In the genomic region with DNA sequence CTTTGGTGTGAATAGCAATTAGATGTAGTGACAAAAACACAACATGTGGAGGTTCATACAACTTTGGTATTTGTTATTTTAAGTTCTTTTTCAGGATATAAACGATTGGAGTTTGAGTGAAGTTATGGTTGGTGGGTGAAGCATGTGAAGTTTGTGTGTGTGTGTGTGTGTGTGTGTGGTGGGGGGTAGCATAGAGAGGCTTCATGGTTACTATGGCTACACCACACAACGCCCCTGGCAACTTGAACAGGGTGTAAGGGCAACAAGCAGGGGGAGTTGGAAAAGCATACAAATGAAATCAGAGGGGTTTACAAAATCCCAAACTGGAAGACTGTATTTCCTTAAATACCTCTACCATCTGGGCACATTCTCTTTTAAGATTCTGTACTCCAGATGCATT, we compare ENCODE assay signal across 19 cellular contexts.
A peak's percentile ranks its signal among the peaks of the same experiment; 100 is the strongest.
DNase-seq lines count a peak whose midpoint lies in the region; ATAC-seq and TF ChIP-seq lines count a peak whose summit lies in the region.
"Had no signal": no experiment of that assay in that cellular context is flagged by ENCODE, and none has a peak within 500 bp of the region (broad histone marks: within the 10 kb centered on the region; RNA-seq: fewer than 3 reads in every experiment).

No MANE protein-coding gene starts in this region.

- ATAC-seq in activated naive CD4-positive, alpha-beta T cell treated with anti-CD3 and anti-CD28 coated beads, Interleukin-2, amount 50 U/mL, for 72 hours: no peak

- 66 to 81% (median 76%) methylated on average over 2 of the region's 2 CpGs for WGBS in spleen, 5 donors

- H3K4me1 Mint-ChIP-seq in activated naive CD4-positive, alpha-beta T cell treated with anti-CD3 and anti-CD28 coated beads, Interleukin-2, amount 10 ng/mL, durations not matched to agents 7 days and 5 days: peaks cover 96% of the 10 kb centered on the region

- peak overlapping the region; percentile 92 for H3K27ac Mint-ChIP-seq in activated naive CD4-positive, alpha-beta T cell treated with anti-CD3 and anti-CD28 coated beads, Interleukin-2, amount 10 ng/mL, durations not matched to agents 7 days and 5 days
- H3K27ac Mint-ChIP-seq in activated naive CD4-positive, alpha-beta T cell treated with anti-CD3 and anti-CD28 coated beads, Interleukin-2, amount 50 U/mL, for 72 hours: no peak overlapping the region
- H3K27ac Mint-ChIP-seq: IgD-negative memory B cell had no signal

- peaks cover 4% of the 10 kb centered on the region for H3K27me3 ChIP-seq in HL-60 (ENCODE audit: insufficient read depth, poor library complexity, severe bottlenecking)
- peaks cover 27% of the 10 kb centered on the region for H3K27me3 ChIP-seq in neutrophil
- H3K27me3 ChIP-seq in spleen (replicated peaks in 1 of 7): peaks cover 0 to 77% (median 10%) of the 10 kb centered on the region in 7 donors
- H3K27me3 ChIP-seq: Peyer's patch had no signal

- H3K36me3 ChIP-seq in neutrophil (no peaks in the 10 kb centered on the region), spleen (no peaks in the 10 kb centered on the region)
- H3K36me3 ChIP-seq: Peyer's patch had no signal

- peaks cover 28% of the 10 kb centered on the region for H3K27me3 Mint-ChIP-seq in activated naive CD4-positive, alpha-beta T cell treated with anti-CD3 and anti-CD28 coated beads, Interleukin-2, amount 10 ng/mL, durations not matched to agents 7 days and 5 days

- peaks cover 36% of the 10 kb centered on the region for H3K36me3 Mint-ChIP-seq in activated naive CD4-positive, alpha-beta T cell treated with anti-CD3 and anti-CD28 coated beads, Interleukin-2, amount 10 ng/mL, durations not matched to agents 7 days and 5 days
- no peaks in the 10 kb centered on the region for H3K36me3 Mint-ChIP-seq in activated naive CD4-positive, alpha-beta T cell treated with anti-CD3 and anti-CD28 coated beads, Interleukin-2, amount 50 U/mL, for 72 hours
- H3K36me3 Mint-ChIP-seq: IgD-negative memory B cell had no signal

- intact Hi-C loops in spleen (cut with DNase I; ENCODE audit: low total_unique reads): loop anchor here (10.0 kb wide), 1 partner anchor 397 kb away; no protein-coding TSS in a partner anchor

- peak overlapping the region; percentile 14 for H3K4me3 Mint-ChIP-seq in activated naive CD4-positive, alpha-beta T cell treated with anti-CD3 and anti-CD28 coated beads, Interleukin-2, amount 10 ng/mL, durations not matched to agents 7 days and 5 days

- CTCF ChIA-PET in activated naive CD4-positive, alpha-beta T cell treated with anti-CD3 and anti-CD28 coated beads, Interleukin-2, amount 10 ng/mL, durations not matched to agents 7 days and 5 days (lab: Charles Lee): no interaction called here

- H3K27ac ChIP-seq in HL-60 (replicated peaks): 0 out of 2 replicates have a peak overlapping the region, but pooled peaks have one; percentile 20
- peak overlapping the region; percentile 82 for H3K27ac ChIP-seq in neutrophil
- peak overlapping the region in 2 of 8 donors; percentile 54 to 56 for H3K27ac ChIP-seq in spleen
- H3K27ac ChIP-seq: C4-2B, KMS-11, Peyer's patch had no signal

- H3K4me1 ChIP-seq in neutrophil (ENCODE audit: control insufficient read depth in 1 of 2, insufficient read depth in 1 of 2, low read depth in 1 of 2, low read length in 1 of 2) (peaks cover 74 to 83% of the 10 kb centered on the region in 2 experiments), spleen (peaks cover 0 to 57% (median 20%) of the 10 kb centered on the region in 6 donors)
- H3K4me1 ChIP-seq: Peyer's patch had no signal

- H3K4me3 ChIP-seq in HL-60 (replicated peaks; ENCODE audit: insufficient read depth, low read length): no peak overlapping the region
- no peak overlapping the region for H3K4me3 ChIP-seq in neutrophil (ENCODE audit: low read depth in 1 of 2, low read length in 1 of 2)
- H3K4me3 ChIP-seq in spleen: no peak overlapping the region
- H3K4me3 ChIP-seq: Peyer's patch had no signal

- H3K9me3 Mint-ChIP-seq in activated naive CD4-positive, alpha-beta T cell treated with anti-CD3 and anti-CD28 coated beads, Interleukin-2, amount 10 ng/mL, durations not matched to agents 7 days and 5 days: peaks cover 2% of the 10 kb centered on the region
- H3K9me3 Mint-ChIP-seq in activated naive CD4-positive, alpha-beta T cell treated with anti-CD3 and anti-CD28 coated beads, Interleukin-2, amount 50 U/mL, for 72 hours: no peaks in the 10 kb centered on the region

- TF ChIP-seq POLR2A in spleen (IDR thresholded peaks at IDR 0.05): no peak

- H3K9me3 ChIP-seq in neutrophil (no peaks in the 10 kb centered on the region), spleen (no peaks in the 10 kb centered on the region)
- H3K9me3 ChIP-seq: Peyer's patch had no signal

- TF ChIP-seq CTCF in HL-60 (IDR thresholded peaks at IDR 0.05; ENCODE audit: insufficient read depth, low read length): no peak
- TF ChIP-seq CTCF in neutrophil (IDR thresholded peaks at IDR 0.05): no peak
- TF ChIP-seq CTCF in spleen (IDR thresholded peaks at IDR 0.05 in 8 of 11, conservative IDR thresholded peaks at IDR 0.05 in 3 of 11): no peak

- no peak for DNase-seq in activated naive CD4-positive, alpha-beta T cell treated with anti-CD3 and anti-CD28 coated beads, Interleukin-2, amount 10 ng/mL, durations not matched to agents 7 days and 5 days
- no peak for DNase-seq in activated naive CD4-positive, alpha-beta T cell treated with anti-CD3 and anti-CD28 coated beads, Interleukin-2, amount 50 U/mL, for 72 hours (ENCODE audit: low spot score in 2 of 2)
- DNase-seq in HL-60 (ENCODE audit: low read depth in 1 of 2, low spot score in 1 of 2): no peak
- DNase-seq in NCI-H69 (lab: John Stamatoyannopoulos, UW): peak; percentile 26
- DNase-seq in spleen: no peak
- DNase-seq in OCI-M2 (lab: John Stamatoyannopoulos, UW; ENCODE audit: unreplicated experiment): no peak
- DNase-seq: Calu3, NCI-H1092, NCI-H1417 treated with DMSO at 0.1 percent for 48 hours, NCI-H187 treated with DMSO at 0.1 percent for 48 hours, NCI-H2107, NCI-H446, NCI-H524 treated with DMSO at 0.1 percent for 48 hours, Peyer's patch, SHP77 treated with DMSO at 0.1 percent for 48 hours had no signal
